Comparison of ENCODE assay signal across 8 cellular contexts in genomic region chr11:1335811-1336761, GRCh38. TPM values are rescaled to one million over a fixed set of nuclear protein-coding genes. Genes with fewer than 3 reads are reported as not detected.
DNase-seq lines count a peak whose midpoint lies in the region; ATAC-seq and TF ChIP-seq lines count a peak whose summit lies in the region.

No MANE protein-coding gene starts in this region.

- WGBS in esophagus muscularis mucosa = 4% methylated on average over 11 of the region's 66 CpGs

- H3K27ac ChIP-seq in esophagus muscularis mucosa (replicated peaks in 1 of 4) (peak overlapping the region; percentile 82 to 89 (median 88)), muscle layer of colon (ENCODE audit: low read depth, low read length) (peak overlapping the region; percentile 52)

- H3K36me3 ChIP-seq in esophagus muscularis mucosa = no peaks in the 10 kb centered on the region
- H3K36me3 ChIP-seq in muscle layer of colon (ENCODE audit: insufficient read depth, low read length) = no peaks in the 10 kb centered on the region

- no peaks in the 10 kb centered on the region for H3K9me3 ChIP-seq in esophagus muscularis mucosa
- no peaks in the 10 kb centered on the region for H3K9me3 ChIP-seq in muscle layer of colon (ENCODE audit: low read length)

- TF ChIP-seq EP300 in esophagus muscularis mucosa (IDR thresholded peaks at IDR 0.05) = no peak

- intact Hi-C loops in esophagus muscularis mucosa (cut with DNase I) = loop anchor here (5.0 to 10.0 kb wide), 3 partner anchors 39 to 71 kb away; no protein-coding TSS in a partner anchor

- peak; percentile 51 for ATAC-seq in stimulated activated naive CD8-positive, alpha-beta T cell treated with anti-CD3 and anti-CD28 coated beads, Interleukin-15, Interleukin-2, amounts not matched to agents 100 U/mL and 50 U/mL, for 24 hours
- ATAC-seq in GM19467 (IDR thresholded peaks at IDR 0.05; ENCODE audit: unreplicated experiment) = no peak

- DNase-seq in GM13976 (ENCODE audit: low spot score) = peak; percentile 69
- peak; percentile 78 for DNase-seq in NCI-H460 (ENCODE audit: extremely low read depth, low read depth)
- DNase-seq in activated T-cell treated with anti-CD3 and anti-CD28 coated beads for 48 hours (ENCODE audit: low read depth) = peak; percentile 42
- DNase-seq in esophagus muscularis mucosa (ENCODE audit: extremely low spot score) = peak; percentile 94
- peak; percentile 62 for DNase-seq in stimulated activated naive CD8-positive, alpha-beta T cell treated with anti-CD3 and anti-CD28 coated beads, Interleukin-15, Interleukin-2, amounts not matched to agents 100 U/mL and 50 U/mL, for 24 hours
- DNase-seq in GOT3 (lab: John Stamatoyannopoulos, UW) = no peak

- H3K4me1 ChIP-seq in esophagus muscularis mucosa (peaks cover 17 to 27% (median 26%) of the 10 kb centered on the region in 4 donors), muscle layer of colon (ENCODE audit: insufficient read depth, low read length) (peaks cover 10% of the 10 kb centered on the region)

- in situ Hi-C loops in GM13976 (cut with MboI; ENCODE audit: low sequenced_read_pairs, unreplicated experiment) = no loop called here

- peak overlapping the region; percentile 8 for H3K9ac ChIP-seq in muscle layer of colon (ENCODE audit: low read length)

- TF ChIP-seq CTCF in GM13976 (IDR thresholded peaks at IDR 0.05; ENCODE audit: borderline replicate concordance, control extremely low read depth, extremely low read depth, insufficient read depth, missing control alignments) (no peak), esophagus muscularis mucosa (IDR thresholded peaks at IDR 0.05) (no peak)

- H3K4me3 ChIP-seq in esophagus muscularis mucosa = peak overlapping the region; percentile 59 to 71 (median 64)
- H3K4me3 ChIP-seq in muscle layer of colon (ENCODE audit: low read depth in 1 of 2, low read length in 2 of 2) = peak overlapping the region; percentile 25 to 60

- TF ChIP-seq POLR2A in esophagus muscularis mucosa (IDR thresholded peaks at IDR 0.05; ENCODE audit: low read depth) = peak; percentile 34

- H3K27me3 ChIP-seq in esophagus muscularis mucosa (no peaks in the 10 kb centered on the region), muscle layer of colon (ENCODE audit: control insufficient read depth in 1 of 2, insufficient read depth in 2 of 2, low read length in 2 of 2) (no peaks in the 10 kb centered on the region)

RNA-seq across cellular contexts. Expression of gene TOLLIP, which starts 26.7 kb away (rescaled TPM):
- total RNA-seq in NCI-H460 (2014; rRNA removed; shearing (Covaris generic)) = 9.9 and 10.3 TPM in 2 replicates
- polyA plus RNA-seq in NCI-H460 (2014; cell fraction: nucleus; rRNA removed) = 4.8 and 7.6 TPM in 2 replicates
- 10 to 100 TPM; 33.2 to 71.6 (median 58.6) TPM for total RNA-seq in esophagus muscularis mucosa

RNA-seq across cellular contexts. Expression of gene BRSK2, which starts 53.6 kb away (rescaled TPM):
- 3.1 and 4.2 TPM in 2 replicates for total RNA-seq in NCI-H460 (2014; rRNA removed; shearing (Covaris generic))
- 14.7 and 14.8 TPM in 2 replicates for polyA plus RNA-seq in NCI-H460 (2014; cell fraction: nucleus; rRNA removed)
- 1 to 10 TPM; 1.0 to 3.3 (median 2.8) TPM for total RNA-seq in esophagus muscularis mucosa
